Comparison of ENCODE assay signal across 11 cellular contexts in the genomic region with DNA sequence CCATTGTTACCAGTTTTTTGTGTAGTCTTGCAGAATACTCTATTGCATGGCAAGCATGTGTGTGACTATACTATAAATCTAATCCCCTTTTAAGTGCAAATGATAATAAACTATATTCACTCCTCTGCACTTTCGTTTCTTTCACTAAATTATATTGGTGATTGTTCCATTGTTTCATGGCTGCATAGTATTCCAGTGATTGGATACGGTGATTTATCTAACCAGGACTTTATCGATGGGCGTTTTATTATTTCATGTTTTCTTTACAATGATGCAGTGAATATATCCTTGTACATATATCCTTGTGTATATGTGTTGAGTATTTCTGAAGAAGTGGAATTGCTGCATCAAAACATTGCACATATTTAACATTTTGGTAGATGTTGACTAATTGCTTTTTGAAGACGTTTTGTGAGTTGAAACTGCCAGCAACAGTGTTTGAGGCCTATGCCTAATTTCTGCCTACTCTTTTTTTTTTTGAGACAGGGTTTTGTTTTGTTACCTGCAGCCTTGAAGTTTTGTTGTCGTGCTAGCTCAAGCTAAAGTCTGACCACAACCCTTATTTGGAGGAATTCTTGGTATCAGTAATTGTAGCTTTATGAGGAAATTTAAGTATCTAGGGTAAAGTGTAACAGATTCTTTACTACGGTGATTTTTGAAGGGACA. TPM values are rescaled to one million over a fixed set of nuclear protein-coding genes. Genes with fewer than 3 reads are reported as not detected.
DNase-seq lines count a peak whose midpoint lies in the region; ATAC-seq and TF ChIP-seq lines count a peak whose summit lies in the region.
"Had no signal": no experiment of that assay in that cellular context is flagged by ENCODE, and none has a peak within 500 bp of the region (broad histone marks: within the 10 kb centered on the region; RNA-seq: fewer than 3 reads in every experiment).

No MANE protein-coding gene starts in this region.

- H3K27ac ChIP-seq in osteoblast (ENCODE audit: low read depth, low read length): no peak overlapping the region
- H3K27ac ChIP-seq in substantia nigra (ENCODE audit: low read depth, low read length, poor library complexity, severe bottlenecking): no peak overlapping the region
- H3K27ac ChIP-seq: heart right ventricle, SJSA1 had no signal

- H3K27me3 ChIP-seq in osteoblast (ENCODE audit: insufficient read depth, low read length): no peaks in the 10 kb centered on the region
- H3K27me3 ChIP-seq: heart right ventricle, SJSA1 had no signal

- peaks cover 63% of the 10 kb centered on the region for H3K4me1 Mint-ChIP-seq in activated CD4-positive, alpha-beta T cell treated with anti-CD3 and anti-CD28 coated beads for 36 hours
- peaks cover 68% of the 10 kb centered on the region for H3K4me1 Mint-ChIP-seq in brain
- H3K4me1 Mint-ChIP-seq in stimulated activated memory B cell treated with anti-CD40 and anti-IgM and Interleukin-4, amounts not matched to agents 10 μg/mL and 1 μg/mL and 100 μg/mL, for 72 hours: peaks cover 54% of the 10 kb centered on the region

- H2AFZ ChIP-seq in osteoblast (ENCODE audit: low read length): no peak overlapping the region

- H3K9me3 ChIP-seq in osteoblast (ENCODE audit: low read depth, low read length): no peaks in the 10 kb centered on the region
- H3K9me3 ChIP-seq: heart right ventricle, SJSA1 had no signal

- peak overlapping the region; percentile 8 for H3K4me2 ChIP-seq in osteoblast (ENCODE audit: insufficient read depth, low read length)

- DNase-seq in activated CD4-positive, alpha-beta T cell treated with anti-CD3 and anti-CD28 coated beads for 36 hours: no peak
- no peak for DNase-seq in activated CD4-positive, alpha-beta T cell treated with anti-CD3 and anti-CD28 coated beads, Interleukin-2, amount 50 U/mL, for 48 hours
- DNase-seq in NB4 (ENCODE audit: low read depth): no peak
- no peak for DNase-seq in osteoblast (ENCODE audit: insufficient read length, low spot score, missing footprints)
- DNase-seq in substantia nigra (lab: John Stamatoyannopoulos, UW): no peak
- DNase-seq in C1 segment of cervical spinal cord (lab: John Stamatoyannopoulos, UW): no peak
- DNase-seq: ACHN, heart right ventricle had no signal

- H3K79me2 ChIP-seq in osteoblast (ENCODE audit: insufficient read depth, low read length): peaks cover 64% of the 10 kb centered on the region

- POLR2A ChIA-PET in activated CD4-positive, alpha-beta T cell treated with anti-CD3 and anti-CD28 coated beads for 36 hours (lab: Charles Lee): no interaction called here

- no peaks in the 10 kb centered on the region for H3K9me3 Mint-ChIP-seq in activated CD4-positive, alpha-beta T cell treated with anti-CD3 and anti-CD28 coated beads for 36 hours (ENCODE audit: low read depth)
- peaks cover 3 to 14% (median 7%) of the 10 kb centered on the region in 5 experiments for H3K9me3 Mint-ChIP-seq in brain
- H3K9me3 Mint-ChIP-seq in stimulated activated memory B cell treated with anti-CD40 and anti-IgM and Interleukin-4, amounts not matched to agents 10 μg/mL and 1 μg/mL and 100 μg/mL, for 72 hours: no peaks in the 10 kb centered on the region

- intact Hi-C loops in activated CD4-positive, alpha-beta T cell treated with anti-CD3 and anti-CD28 coated beads for 36 hours (cut with DNase I, micrococcal nuclease): loop anchor here in 1 of 2 experiments (5.0 kb wide), 2 partner anchors 61 to 146 kb away; no protein-coding TSS in a partner anchor

- peaks cover 22% of the 10 kb centered on the region for H3K4me1 ChIP-seq in osteoblast (ENCODE audit: insufficient read depth, low read length)

- no peak for TF ChIP-seq POLR2A in NB4 (IDR thresholded peaks at IDR 0.05; ENCODE audit: extremely low read depth, insufficient read length)

- peaks cover 2% of the 10 kb centered on the region for H3K36me3 Mint-ChIP-seq in activated CD4-positive, alpha-beta T cell treated with anti-CD3 and anti-CD28 coated beads for 36 hours (ENCODE audit: low read depth)
- peaks cover 37% of the 10 kb centered on the region for H3K36me3 Mint-ChIP-seq in brain
- no peaks in the 10 kb centered on the region for H3K36me3 Mint-ChIP-seq in stimulated activated memory B cell treated with anti-CD40 and anti-IgM and Interleukin-4, amounts not matched to agents 10 μg/mL and 1 μg/mL and 100 μg/mL, for 72 hours

- H3K27ac Mint-ChIP-seq in activated CD4-positive, alpha-beta T cell treated with anti-CD3 and anti-CD28 coated beads for 36 hours: peak overlapping the region; percentile 67
- H3K27ac Mint-ChIP-seq in brain: peak overlapping the region in 3 of 5 experiments; percentile 1 to 78 (median 63)
- H3K27ac Mint-ChIP-seq in stimulated activated memory B cell treated with anti-CD40 and anti-IgM and Interleukin-4, amounts not matched to agents 10 μg/mL and 1 μg/mL and 100 μg/mL, for 72 hours: no peak overlapping the region

- CTCF ChIA-PET in activated CD4-positive, alpha-beta T cell treated with anti-CD3 and anti-CD28 coated beads for 36 hours (lab: Charles Lee): interaction anchor here (1.2 kb wide), 1 partner anchor 26 kb away, joined by 3 read pairs; no protein-coding TSS in a partner anchor

- H3K4me3 ChIP-seq in NB4 (ENCODE audit: low read depth, low read length): peak overlapping the region; percentile 74
- no peak overlapping the region for H3K4me3 ChIP-seq in osteoblast (ENCODE audit: insufficient read depth, low read length)
- H3K4me3 ChIP-seq: SJSA1 had no signal

- no peaks in the 10 kb centered on the region for H3K36me3 ChIP-seq in osteoblast (ENCODE audit: insufficient read depth, low read length)
- H3K36me3 ChIP-seq: heart right ventricle had no signal

- peaks cover 17% of the 10 kb centered on the region for H4K20me1 ChIP-seq in osteoblast (ENCODE audit: insufficient read depth, low read length)

- ATAC-seq in activated CD4-positive, alpha-beta T cell treated with anti-CD3 and anti-CD28 coated beads for 36 hours: no peak
- no peak for ATAC-seq in stimulated activated memory B cell treated with anti-CD40 and anti-IgM and Interleukin-4, amounts not matched to agents 10 μg/mL and 1 μg/mL and 100 μg/mL, for 72 hours
- ATAC-seq: heart right ventricle had no signal

- H3K4me3 Mint-ChIP-seq in activated CD4-positive, alpha-beta T cell treated with anti-CD3 and anti-CD28 coated beads for 36 hours: peak overlapping the region; percentile 48
- H3K4me3 Mint-ChIP-seq in brain: peak overlapping the region; percentile 81 to 95 (median 93)
- H3K4me3 Mint-ChIP-seq in stimulated activated memory B cell treated with anti-CD40 and anti-IgM and Interleukin-4, amounts not matched to agents 10 μg/mL and 1 μg/mL and 100 μg/mL, for 72 hours: no peak overlapping the region

- TF ChIP-seq CTCF in NB4 (IDR thresholded peaks at IDR 0.05; ENCODE audit: low read depth, low read length) (no peak), brain (conservative IDR thresholded peaks at IDR 0.05) (no peak), osteoblast (IDR thresholded peaks at IDR 0.05; ENCODE audit: extremely low read depth, low read depth, low read length) (no peak)

- H3K27me3 Mint-ChIP-seq in activated CD4-positive, alpha-beta T cell treated with anti-CD3 and anti-CD28 coated beads for 36 hours: no peaks in the 10 kb centered on the region
- peaks cover 3% of the 10 kb centered on the region for H3K27me3 Mint-ChIP-seq in brain
- no peaks in the 10 kb centered on the region for H3K27me3 Mint-ChIP-seq in stimulated activated memory B cell treated with anti-CD40 and anti-IgM and Interleukin-4, amounts not matched to agents 10 μg/mL and 1 μg/mL and 100 μg/mL, for 72 hours

RNA-seq across cellular contexts. Expression of a gene that starts 2.7 kb away (rescaled TPM):
- 10 to 100 TPM; 24.7 to 33.6 TPM for total RNA-seq in activated CD4-positive, alpha-beta T cell treated with anti-CD3 and anti-CD28 coated beads for 36 hours
- polyA plus RNA-seq in brain (ENCODE audit: insufficient read depth, low read depth, low replicate concordance): 9.6 TPM
- total RNA-seq in osteoblast: 56.9 and 64.4 TPM in 2 replicates

RNA-seq across cellular contexts. Expression of a gene that starts 38.7 kb away (rescaled TPM):
- 10 to 100 TPM; 13.7 to 14.3 TPM for total RNA-seq in activated CD4-positive, alpha-beta T cell treated with anti-CD3 and anti-CD28 coated beads for 36 hours
- polyA plus RNA-seq in brain (ENCODE audit: insufficient read depth, low read depth, low replicate concordance): 16.3 TPM
- total RNA-seq in osteoblast: 3.8 and 4.0 TPM in 2 replicates
